1 cellular context compared by ENCODE assay signal in genomic region chr17:7094661-7095064, GRCh38.
TF ChIP-seq lines count a peak whose summit lies in the region.

No MANE protein-coding gene starts in this region.

TF ChIP-seq in GM12878, 131 proteins besides CTCF, POLR2A, EP300 and RAD21:
- no peak for TF ChIP-seq ZNF24 (IDR thresholded peaks at IDR 0.05)
- TF ChIP-seq IKZF2 (IDR thresholded peaks at IDR 0.05) = 0 out of 4 replicates have a peak, but pooled peaks of 1 of the 2 experiments have one; percentile 4
TF ChIP-seq in GM12878: peak in this region for 1.
